In the genomic region with DNA sequence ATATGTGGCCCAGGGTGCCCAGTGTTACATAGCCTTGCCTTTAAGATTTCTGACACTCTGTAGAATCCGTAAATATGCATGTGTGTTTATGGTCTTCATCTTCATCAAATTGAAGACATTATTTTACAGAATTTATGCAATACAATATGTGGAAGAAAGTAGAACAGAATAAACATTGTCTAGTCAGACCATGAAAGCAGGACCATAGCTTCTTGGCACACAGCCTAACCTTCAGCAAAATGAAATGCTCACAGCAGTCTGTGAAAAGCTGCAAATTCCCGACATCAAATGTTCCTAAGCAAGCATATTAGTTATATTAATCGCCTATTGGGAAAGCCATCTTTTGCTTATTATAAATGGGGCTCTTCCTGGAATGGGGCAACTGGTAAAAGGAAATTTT, we compare ENCODE assay signal across 25 cellular contexts.
"Had no signal": no experiment of that assay in that cellular context is flagged by ENCODE, and none has a peak within 500 bp of the region (broad histone marks: within the 10 kb centered on the region; RNA-seq: fewer than 3 reads in every experiment).

No MANE protein-coding gene starts in this region.

- H3K4me3 ChIP-seq: breast epithelium, esophagus squamous epithelium, left ventricle myocardium inferior, ovary, smooth muscle cell, stomach, testis, upper lobe of left lung had no signal

- H3K36me3 Mint-ChIP-seq: activated CD8-positive, alpha-beta memory T cell treated with anti-CD3 and anti-CD28 coated beads, Interleukin-2, amount 10 ng/mL, durations not matched to agents 7 days and 5 days; stimulated activated effector memory CD8-positive, alpha-beta T cell treated with anti-CD3 and anti-CD28 coated beads, Interleukin-12 subunit alpha, Interleukin-12 subunit beta, amount 100 ng/mL, for 72 hours had no signal

- H3K4me1 Mint-ChIP-seq: activated B cell treated with CpG ODN at 0.5 μM for 24 hours; activated CD8-positive, alpha-beta memory T cell treated with anti-CD3 and anti-CD28 coated beads, Interleukin-2, amount 10 ng/mL, durations not matched to agents 7 days and 5 days; naive thymus-derived CD8-positive, alpha-beta T cell; stimulated activated effector memory CD8-positive, alpha-beta T cell treated with anti-CD3 and anti-CD28 coated beads, Interleukin-12 subunit alpha, Interleukin-12 subunit beta, amount 100 ng/mL, for 72 hours had no signal

- H3K27ac Mint-ChIP-seq: activated B cell treated with CpG ODN at 0.5 μM for 24 hours; activated CD4-positive, alpha-beta memory T cell treated with anti-CD3 and anti-CD28 coated beads for 36 hours; activated CD8-positive, alpha-beta memory T cell treated with anti-CD3 and anti-CD28 coated beads, Interleukin-2, amount 10 ng/mL, durations not matched to agents 7 days and 5 days; activated naive CD4-positive, alpha-beta T cell treated with anti-CD3 and anti-CD28 coated beads for 36 hours; activated T-cell treated with anti-CD3 and anti-CD28 coated beads, Interleukin-2, amount 50 U/mL, for 24 hours; dendritic cell treated with granulocyte-macrophage colony-stimulating factor and Interleukin-4, amounts not matched to agents 40 ng/mL and 50 ng/mL, for 4 days; naive thymus-derived CD8-positive, alpha-beta T cell; stimulated activated effector memory CD8-positive, alpha-beta T cell treated with anti-CD3 and anti-CD28 coated beads, Interleukin-12 subunit alpha, Interleukin-12 subunit beta, amount 100 ng/mL, for 72 hours had no signal

- H3K4me3 Mint-ChIP-seq: activated B cell treated with CpG ODN at 0.5 μM for 24 hours; activated CD4-positive, alpha-beta memory T cell treated with anti-CD3 and anti-CD28 coated beads for 36 hours; activated CD8-positive, alpha-beta memory T cell treated with anti-CD3 and anti-CD28 coated beads, Interleukin-2, amount 10 ng/mL, durations not matched to agents 7 days and 5 days; activated naive CD4-positive, alpha-beta T cell treated with anti-CD3 and anti-CD28 coated beads for 36 hours; activated T-cell treated with anti-CD3 and anti-CD28 coated beads, Interleukin-2, amount 50 U/mL, for 24 hours; dendritic cell treated with granulocyte-macrophage colony-stimulating factor and Interleukin-4, amounts not matched to agents 40 ng/mL and 50 ng/mL, for 4 days; naive thymus-derived CD8-positive, alpha-beta T cell; stimulated activated effector memory CD8-positive, alpha-beta T cell treated with anti-CD3 and anti-CD28 coated beads, Interleukin-12 subunit alpha, Interleukin-12 subunit beta, amount 100 ng/mL, for 72 hours had no signal

- H3K4me1 ChIP-seq: breast epithelium, esophagus squamous epithelium, foreskin keratinocyte, left ventricle myocardium inferior, stomach, testis, upper lobe of left lung had no signal

- H3K36me3 ChIP-seq: breast epithelium, esophagus squamous epithelium, left ventricle myocardium inferior, ovary, upper lobe of left lung had no signal

- H3K27me3 Mint-ChIP-seq: activated B cell treated with CpG ODN at 0.5 μM for 24 hours; activated CD4-positive, alpha-beta memory T cell treated with anti-CD3 and anti-CD28 coated beads for 36 hours; activated CD8-positive, alpha-beta memory T cell treated with anti-CD3 and anti-CD28 coated beads, Interleukin-2, amount 10 ng/mL, durations not matched to agents 7 days and 5 days; activated T-cell treated with anti-CD3 and anti-CD28 coated beads, Interleukin-2, amount 50 U/mL, for 24 hours; dendritic cell treated with granulocyte-macrophage colony-stimulating factor and Interleukin-4, amounts not matched to agents 40 ng/mL and 50 ng/mL, for 4 days; naive thymus-derived CD8-positive, alpha-beta T cell had no signal

- H3K4me2 ChIP-seq: smooth muscle cell had no signal

- DNase-seq: activated B cell treated with CpG ODN at 0.5 μM for 24 hours; activated CD4-positive, alpha-beta memory T cell treated with anti-CD3 and anti-CD28 coated beads for 36 hours; activated CD4-positive, alpha-beta T cell treated with anti-CD3 and anti-CD28 coated beads for 4 hours; activated CD8-positive, alpha-beta memory T cell treated with anti-CD3 and anti-CD28 coated beads, Interleukin-2, amount 10 ng/mL, durations not matched to agents 7 days and 5 days; activated naive CD4-positive, alpha-beta T cell treated with anti-CD3 and anti-CD28 coated beads for 36 hours; activated T-cell treated with anti-CD3 and anti-CD28 coated beads, Interleukin-2, amount 50 U/mL, for 24 hours; cerebellar nuclear complex; effector memory CD4-positive, alpha-beta T cell; esophagus squamous epithelium; foreskin keratinocyte; left ventricle myocardium inferior; mammary epithelial cell; naive thymus-derived CD8-positive, alpha-beta T cell; ovary; stimulated activated CD4-positive, alpha-beta T cell treated with anti-CD3 and anti-CD28 coated beads, Interleukin-4, amount 100 ng/mL, for 1 hour; stomach; T-helper 1 cell; T-helper 9 cell; testis; upper lobe of left lung had no signal

- ATAC-seq: activated CD8-positive, alpha-beta memory T cell treated with anti-CD3 and anti-CD28 coated beads, Interleukin-2, amount 10 ng/mL, durations not matched to agents 7 days and 5 days; foreskin keratinocyte; naive thymus-derived CD8-positive, alpha-beta T cell; sciatic nerve; stimulated activated effector memory CD8-positive, alpha-beta T cell treated with anti-CD3 and anti-CD28 coated beads, Interleukin-12 subunit alpha, Interleukin-12 subunit beta, amount 100 ng/mL, for 72 hours had no signal

- H3K27ac ChIP-seq: breast epithelium, esophagus squamous epithelium, foreskin keratinocyte, left ventricle myocardium inferior, ovary, stomach, testis, upper lobe of left lung had no signal

- H3K27me3 ChIP-seq: breast epithelium, esophagus squamous epithelium, foreskin keratinocyte, ovary, stomach, testis, upper lobe of left lung had no signal
